Comparison of ENCODE assay signal across 14 cellular contexts in the genomic region with DNA sequence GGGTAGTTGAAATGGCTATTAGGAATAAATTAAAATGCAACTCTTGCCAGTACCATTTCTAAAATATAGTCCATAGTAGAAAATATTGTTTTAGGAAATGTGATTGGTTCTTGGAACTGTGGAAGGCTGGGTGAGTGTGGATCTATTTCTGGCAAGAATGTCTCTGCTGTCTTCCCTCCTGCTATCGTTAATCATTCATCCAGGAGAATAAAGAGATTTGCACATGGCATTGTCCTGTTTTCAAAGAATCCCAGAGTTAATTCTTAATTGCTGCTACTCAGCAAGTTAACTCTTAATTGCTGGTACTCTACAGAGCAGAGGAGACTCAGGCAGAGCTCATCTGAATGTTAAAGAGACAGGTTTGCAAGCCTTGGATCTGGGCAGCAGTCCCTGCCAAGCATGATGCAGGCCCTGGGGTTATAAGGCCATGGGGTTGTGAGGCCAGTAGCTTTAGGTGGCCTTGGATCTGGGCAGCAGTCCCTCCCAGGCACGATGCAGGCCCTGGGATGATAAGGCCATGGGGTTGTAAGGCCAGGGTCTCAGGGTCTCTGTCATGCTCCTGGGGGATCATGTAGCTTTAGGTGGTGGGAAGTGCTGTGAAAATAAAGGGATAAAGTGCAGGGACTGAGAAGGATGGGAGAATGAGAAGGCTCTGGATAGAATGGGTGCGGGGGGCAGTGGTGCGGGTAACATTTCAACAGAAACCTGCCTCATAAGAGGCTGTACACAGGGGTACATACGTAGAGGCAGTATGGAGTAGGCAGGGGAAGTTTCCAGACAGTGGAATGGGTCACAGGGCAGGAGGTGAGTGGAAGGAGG.
DNase-seq lines count a peak whose midpoint lies in the region; ATAC-seq and TF ChIP-seq lines count a peak whose summit lies in the region.
"Had no signal": no experiment of that assay in that cellular context is flagged by ENCODE, and none has a peak within 500 bp of the region (broad histone marks: within the 10 kb centered on the region; RNA-seq: fewer than 3 reads in every experiment).

No MANE protein-coding gene starts in this region.

- 62% methylated on average over 5 of the region's 5 CpGs for WGBS in right lobe of liver (ENCODE audit: insufficient coverage, low coverage, low lambda C conversion rate, missing lambda C conversion rate)

- H3K4me3 ChIP-seq in right lobe of liver (no peak overlapping the region), thoracic aorta (no peak overlapping the region)
- H3K4me3 ChIP-seq: A549, testis had no signal

- H3K27ac ChIP-seq in right lobe of liver = no peak overlapping the region
- H3K27ac ChIP-seq in thoracic aorta = peak overlapping the region; percentile 66 to 69
- H3K27ac ChIP-seq: testis had no signal

- H3K27me3 Mint-ChIP-seq in activated naive CD4-positive, alpha-beta T cell treated with anti-CD3 and anti-CD28 coated beads for 36 hours (ENCODE audit: low read depth) = no peaks in the 10 kb centered on the region
- H3K27me3 Mint-ChIP-seq in effector memory CD8-positive, alpha-beta T cell = no peaks in the 10 kb centered on the region
- no peaks in the 10 kb centered on the region for H3K27me3 Mint-ChIP-seq in activated CD4-positive, alpha-beta T cell treated with anti-CD3 and anti-CD28 coated beads for 36 hours
- no peaks in the 10 kb centered on the region for H3K27me3 Mint-ChIP-seq in osteocyte (ENCODE audit: unreplicated experiment)

- H3K4me3 Mint-ChIP-seq in activated naive CD4-positive, alpha-beta T cell treated with anti-CD3 and anti-CD28 coated beads for 36 hours = no peak overlapping the region
- no peak overlapping the region for H3K4me3 Mint-ChIP-seq in effector memory CD8-positive, alpha-beta T cell
- H3K4me3 Mint-ChIP-seq in activated CD4-positive, alpha-beta T cell treated with anti-CD3 and anti-CD28 coated beads for 36 hours = no peak overlapping the region
- H3K4me3 Mint-ChIP-seq in osteocyte (ENCODE audit: unreplicated experiment) = no peak overlapping the region

- H3K27ac Mint-ChIP-seq in activated naive CD4-positive, alpha-beta T cell treated with anti-CD3 and anti-CD28 coated beads, Interleukin-2, amount 50 U/mL, for 72 hours = peak overlapping the region; percentile 75 to 79
- H3K27ac Mint-ChIP-seq in activated naive CD4-positive, alpha-beta T cell treated with anti-CD3 and anti-CD28 coated beads for 36 hours = no peak overlapping the region
- H3K27ac Mint-ChIP-seq in effector memory CD8-positive, alpha-beta T cell = peak overlapping the region; percentile 22 to 27
- no peak overlapping the region for H3K27ac Mint-ChIP-seq in activated CD4-positive, alpha-beta T cell treated with anti-CD3 and anti-CD28 coated beads for 36 hours
- no peak overlapping the region for H3K27ac Mint-ChIP-seq in osteocyte (ENCODE audit: unreplicated experiment)

- no peaks in the 10 kb centered on the region for H3K4me1 Mint-ChIP-seq in activated naive CD4-positive, alpha-beta T cell treated with anti-CD3 and anti-CD28 coated beads for 36 hours (ENCODE audit: low read depth)
- H3K4me1 Mint-ChIP-seq in effector memory CD8-positive, alpha-beta T cell (ENCODE audit: low read depth in 2 of 2) = peaks cover 0 to 4% of the 10 kb centered on the region in 2 donors
- peaks cover 2% of the 10 kb centered on the region for H3K4me1 Mint-ChIP-seq in activated CD4-positive, alpha-beta T cell treated with anti-CD3 and anti-CD28 coated beads for 36 hours
- peaks cover 19% of the 10 kb centered on the region for H3K4me1 Mint-ChIP-seq in osteocyte (ENCODE audit: unreplicated experiment)

- H3K36me3 Mint-ChIP-seq in activated naive CD4-positive, alpha-beta T cell treated with anti-CD3 and anti-CD28 coated beads, Interleukin-2, amount 50 U/mL, for 72 hours = peaks cover 6 to 25% of the 10 kb centered on the region in 2 donors
- peaks cover 27% of the 10 kb centered on the region for H3K36me3 Mint-ChIP-seq in activated naive CD4-positive, alpha-beta T cell treated with anti-CD3 and anti-CD28 coated beads for 36 hours (ENCODE audit: low read depth)
- peaks cover 30% of the 10 kb centered on the region for H3K36me3 Mint-ChIP-seq in effector memory CD8-positive, alpha-beta T cell (ENCODE audit: insufficient read depth)
- peaks cover 34% of the 10 kb centered on the region for H3K36me3 Mint-ChIP-seq in activated CD4-positive, alpha-beta T cell treated with anti-CD3 and anti-CD28 coated beads for 36 hours (ENCODE audit: low read depth)
- peaks cover 70% of the 10 kb centered on the region for H3K36me3 Mint-ChIP-seq in osteocyte (ENCODE audit: unreplicated experiment)

- ATAC-seq in activated naive CD4-positive, alpha-beta T cell treated with anti-CD3 and anti-CD28 coated beads, Interleukin-2, amount 50 U/mL, for 72 hours = no peak
- ATAC-seq in effector memory CD8-positive, alpha-beta T cell (replicated peaks) = no peak
- peak; percentile 74 to 91 (median 78) for ATAC-seq in right lobe of liver
- ATAC-seq in thoracic aorta (ENCODE audit: insufficient number of reproducible peaks, low FRiP score, low read depth) = no peak
- ATAC-seq in activated CD4-positive, alpha-beta T cell treated with anti-CD3 and anti-CD28 coated beads for 36 hours = no peak
- ATAC-seq in HG02884 (IDR thresholded peaks at IDR 0.05; ENCODE audit: unreplicated experiment) = no peak

- no peaks in the 10 kb centered on the region for H3K27me3 ChIP-seq in right lobe of liver
- no peaks in the 10 kb centered on the region for H3K27me3 ChIP-seq in thoracic aorta (replicated peaks; ENCODE audit: insufficient read depth)
- H3K27me3 ChIP-seq: testis had no signal

- DNase-seq in activated naive CD4-positive, alpha-beta T cell treated with anti-CD3 and anti-CD28 coated beads, Interleukin-2, amount 50 U/mL, for 72 hours (ENCODE audit: low spot score in 2 of 2) = no peak
- DNase-seq in activated naive CD4-positive, alpha-beta T cell treated with anti-CD3 and anti-CD28 coated beads for 36 hours = no peak
- no peak for DNase-seq in effector memory CD8-positive, alpha-beta T cell
- DNase-seq in right lobe of liver (no peak), thoracic aorta (ENCODE audit: low spot score) (no peak), osteocyte (ENCODE audit: extremely low spot score, unreplicated experiment) (no peak)
- DNase-seq in activated CD4-positive, alpha-beta T cell treated with anti-CD3 and anti-CD28 coated beads for 36 hours = no peak
- DNase-seq: HCEC 1CT, Karpas-422, NCI-H2081, small intestine, testis had no signal

- no peaks in the 10 kb centered on the region for H3K9me3 Mint-ChIP-seq in activated naive CD4-positive, alpha-beta T cell treated with anti-CD3 and anti-CD28 coated beads, Interleukin-2, amount 50 U/mL, for 72 hours
- H3K9me3 Mint-ChIP-seq in activated naive CD4-positive, alpha-beta T cell treated with anti-CD3 and anti-CD28 coated beads for 36 hours = no peaks in the 10 kb centered on the region
- H3K9me3 Mint-ChIP-seq in effector memory CD8-positive, alpha-beta T cell = no peaks in the 10 kb centered on the region
- no peaks in the 10 kb centered on the region for H3K9me3 Mint-ChIP-seq in activated CD4-positive, alpha-beta T cell treated with anti-CD3 and anti-CD28 coated beads for 36 hours (ENCODE audit: low read depth)
- no peaks in the 10 kb centered on the region for H3K9me3 Mint-ChIP-seq in osteocyte (ENCODE audit: unreplicated experiment)

- TF ChIP-seq POLR2A in right lobe of liver (IDR thresholded peaks at IDR 0.05) = no peak

- POLR2A ChIA-PET in activated CD4-positive, alpha-beta T cell treated with anti-CD3 and anti-CD28 coated beads for 36 hours (lab: Charles Lee) = no interaction called here

- CTCF ChIA-PET in activated naive CD4-positive, alpha-beta T cell treated with anti-CD3 and anti-CD28 coated beads for 36 hours (lab: Charles Lee) = interaction anchor here (2.4 kb wide), 1 partner anchor 40 kb away, joined by 6 read pairs; no protein-coding TSS in a partner anchor
- CTCF ChIA-PET in activated CD4-positive, alpha-beta T cell treated with anti-CD3 and anti-CD28 coated beads for 36 hours (lab: Charles Lee) = interaction anchor here (0.5 to 0.7 kb wide), 2 partner anchors 64 to 96 kb away, joined by 3 read pairs; no protein-coding TSS in a partner anchor

- intact Hi-C loops in activated naive CD4-positive, alpha-beta T cell treated with anti-CD3 and anti-CD28 coated beads for 36 hours (cut with micrococcal nuclease) = no loop called here
- intact Hi-C loops in right lobe of liver (cut with DNase I) = no loop called here
- intact Hi-C loops in activated CD4-positive, alpha-beta T cell treated with anti-CD3 and anti-CD28 coated beads for 36 hours (cut with DNase I, micrococcal nuclease) = no loop called here

- H3K9me3 ChIP-seq in right lobe of liver (no peaks in the 10 kb centered on the region), thoracic aorta (no peaks in the 10 kb centered on the region)
- H3K9me3 ChIP-seq: A549, testis had no signal

- H3K36me3 ChIP-seq in right lobe of liver = peaks cover 0 to 9% (median 3%) of the 10 kb centered on the region in 4 donors
- H3K36me3 ChIP-seq in thoracic aorta = peaks cover 52% of the 10 kb centered on the region

- H3K4me1 ChIP-seq in right lobe of liver = peaks cover 0 to 14% (median 5%) of the 10 kb centered on the region in 4 donors
- H3K4me1 ChIP-seq in thoracic aorta (ENCODE audit: control insufficient read depth in 1 of 2, low read depth in 2 of 2) = peaks cover 9 to 76% of the 10 kb centered on the region in 2 donors

- no peak for TF ChIP-seq CTCF in right lobe of liver (IDR thresholded peaks at IDR 0.05)
- no peak for TF ChIP-seq CTCF in thoracic aorta (IDR thresholded peaks at IDR 0.05)
- no peak for TF ChIP-seq CTCF in osteocyte (IDR thresholded peaks at IDR 0.05)

Comparison
In these comparisons a context has a peak if more than half of its experiments do, and no peak if none do; other contexts are left out.
1. H3K27ac Mint-ChIP-seq: peak in activated naive CD4-positive, alpha-beta T cell treated with anti-CD3 and anti-CD28 coated beads, Interleukin-2, amount 50 U/mL, for 72 hours (2 of 2) and effector memory CD8-positive, alpha-beta T cell (2 of 2); none in activated naive CD4-positive, alpha-beta T cell treated with anti-CD3 and anti-CD28 coated beads for 36 hours (single experiment), activated CD4-positive, alpha-beta T cell treated with anti-CD3 and anti-CD28 coated beads for 36 hours (single experiment) and osteocyte (single experiment).
2. ATAC-seq: peak in right lobe of liver (4 of 4); none in activated naive CD4-positive, alpha-beta T cell treated with anti-CD3 and anti-CD28 coated beads, Interleukin-2, amount 50 U/mL, for 72 hours (0 of 2), effector memory CD8-positive, alpha-beta T cell (single experiment), thoracic aorta (single experiment), activated CD4-positive, alpha-beta T cell treated with anti-CD3 and anti-CD28 coated beads for 36 hours (single experiment) and HG02884 (single experiment).
3. H3K27ac ChIP-seq: peak in thoracic aorta (2 of 2); none in right lobe of liver (0 of 3).